8 cellular contexts compared by ENCODE assay signal in the genomic region with DNA sequence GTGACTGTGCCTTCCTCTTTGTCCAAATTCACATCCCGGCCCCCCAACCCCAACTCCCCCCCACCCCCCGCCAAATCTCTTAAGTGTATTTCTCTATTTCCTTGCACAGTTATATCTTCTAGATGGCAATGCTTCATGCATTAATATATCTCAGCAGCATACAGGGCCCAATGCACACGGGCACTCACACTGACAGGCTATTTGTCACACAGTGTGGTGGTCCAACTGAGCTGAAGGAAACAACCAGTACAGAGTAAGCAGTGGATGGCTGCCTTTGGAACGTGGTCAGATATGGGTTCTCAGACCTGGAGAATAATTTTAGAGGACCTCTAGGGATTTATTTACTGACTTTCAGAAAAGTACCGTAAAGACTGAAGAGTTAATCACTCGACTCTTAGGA. TPM values are rescaled to one million over a fixed set of nuclear protein-coding genes. Genes with fewer than 3 reads are reported as not detected.
A peak's percentile ranks its signal among the peaks of the same experiment; 100 is the strongest.
DNase-seq lines count a peak whose midpoint lies in the region; FAIRE-seq and TF ChIP-seq lines count a peak whose summit lies in the region.

No MANE protein-coding gene starts in this region.

- H3K27me3 ChIP-seq in BJ (ENCODE audit: control insufficient read depth, insufficient read depth, low read length) (peaks cover 5% of the 10 kb centered on the region), mucosa of rectum (ENCODE audit: control insufficient read depth in 2 of 2, insufficient read depth in 2 of 2, low read length in 2 of 2) (peaks cover 0 to 5% of the 10 kb centered on the region in 2 donors)

- H3K36me3 ChIP-seq in BJ (ENCODE audit: control insufficient read depth, insufficient read depth, low read length) = no peaks in the 10 kb centered on the region
- no peaks in the 10 kb centered on the region for H3K36me3 ChIP-seq in mucosa of rectum (ENCODE audit: control insufficient read depth in 2 of 2, insufficient read depth in 2 of 2, low read length in 2 of 2)

- H3K9me3 ChIP-seq in mucosa of rectum (ENCODE audit: control insufficient read depth in 2 of 2, low read length in 2 of 2) = no peaks in the 10 kb centered on the region

- peak overlapping the region; percentile 84 for H3K4me3 ChIP-seq in BJ (ENCODE audit: low read depth, low read length)
- H3K4me3 ChIP-seq in mucosa of rectum (ENCODE audit: low read length in 2 of 2) = peak overlapping the region; percentile 96 to 98

- H3K4me1 ChIP-seq in mucosa of rectum (ENCODE audit: control insufficient read depth in 2 of 2, insufficient read depth in 2 of 2, low read length in 2 of 2) = peaks cover 8 to 10% of the 10 kb centered on the region in 2 donors

- TF ChIP-seq CTCF in BJ (IDR thresholded peaks at IDR 0.05; ENCODE audit: insufficient read depth, low read depth, low read length) = no peak

- CTCF ChIA-PET in BJ (lab: Yijun Ruan, JAX) = interaction anchor here (1.3 kb wide), 1 partner anchor 13 kb away, joined by 6 read pairs; no protein-coding TSS in a partner anchor

- POLR2A ChIA-PET in BJ (lab: Charles Lee) = no interaction called here

- FAIRE-seq in HTR-8/SVneo (lab: Jason Lieb, UNC) = no peak

- peak overlapping the region; percentile 79 to 96 for H3K9ac ChIP-seq in mucosa of rectum (ENCODE audit: low read depth in 1 of 2, low read length in 2 of 2)

- no peak for DNase-seq in BJ (ENCODE audit: low read depth)
- DNase-seq in HTR-8/SVneo (ENCODE audit: insufficient read length, low spot score) = peak; percentile 1
- peak; percentile 25 for DNase-seq in cerebellar cortex (ENCODE audit: low spot score)
- DNase-seq in islet precursor cell = no peak
- no peak for DNase-seq in COR-L47 (lab: John Stamatoyannopoulos, UW)
- no peak for DNase-seq in MV-4-11 (lab: John Stamatoyannopoulos, UW)
- DNase-seq in stimulated activated CD4-positive, alpha-beta T cell treated with anti-CD3 and anti-CD28 coated beads, Interleukin-4, amount 100 ng/mL, for 24 hours = no peak

- H3K27ac ChIP-seq in mucosa of rectum (ENCODE audit: low read depth in 2 of 2, low read length in 2 of 2) = peak overlapping the region; percentile 81 to 83

RNA-seq across cellular contexts. Expression of a gene that starts 0.7 kb away (rescaled TPM):
- 11.6 and 25.4 TPM in 2 replicates for polyA plus RNA-seq in BJ (2011; rRNA removed)
- 10.7 and 18.6 TPM in 2 replicates for polyA minus RNA-seq in BJ (2011; rRNA and poly(A)+ RNA removed)

RNA-seq across cellular contexts. Expression of a gene that starts 34.5 kb away (rescaled TPM):
- polyA plus RNA-seq in BJ (2011; rRNA removed) = not detected in 2 replicates
- polyA minus RNA-seq in BJ (2011; rRNA and poly(A)+ RNA removed) = not detected in 2 replicates

Comparison
In these comparisons a context has a peak if more than half of its experiments do, and no peak if none do; other contexts are left out.
1. DNase-seq: peak in HTR-8/SVneo (single experiment) and cerebellar cortex (single experiment); none in BJ (single experiment), islet precursor cell (single experiment), COR-L47 (single experiment), MV-4-11 (single experiment) and stimulated activated CD4-positive, alpha-beta T cell treated with anti-CD3 and anti-CD28 coated beads, Interleukin-4, amount 100 ng/mL, for 24 hours (single experiment).